ENCODE assay signal across 10 cellular contexts in genomic region chr19:38734176-38734425, GRCh38. TPM values are rescaled to one million over a fixed set of nuclear protein-coding genes. Genes with fewer than 3 reads are reported as not detected.
DNase-seq lines count a peak whose midpoint lies in the region; ATAC-seq and TF ChIP-seq lines count a peak whose summit lies in the region.
"Had no signal": no experiment of that assay in that cellular context is flagged by ENCODE, and none has a peak within 500 bp of the region (broad histone marks: within the 10 kb centered on the region; RNA-seq: fewer than 3 reads in every experiment).

No MANE protein-coding gene starts in this region.

- DNase-seq in OCI-LY7 (ENCODE audit: low spot score) (no peak), esophagus squamous epithelium (lab: John Stamatoyannopoulos, UW) (no peak), spleen (no peak), DMS79 treated with DMSO at 0.1 percent for 48 hours (lab: John Stamatoyannopoulos, UW) (no peak)
- no peak for DNase-seq in stimulated activated CD8-positive, alpha-beta memory T cell treated with anti-CD3 and anti-CD28 coated beads, Interleukin-4, amount 100 ng/mL, for 48 hours
- DNase-seq: stimulated activated CD4-positive, alpha-beta T cell treated with anti-CD3 and anti-CD28 coated beads, Interleukin-12 subunit alpha, Interleukin-12 subunit beta, amount 100 ng/mL, for 4 hours had no signal

- peak overlapping the region; percentile 16; the same call in 1 of the 2 replicates for H2AFZ ChIP-seq in OCI-LY7 (ENCODE audit: low read length)

- H4K20me1 ChIP-seq in OCI-LY7 (ENCODE audit: insufficient read depth, low read length), result no peaks in the 10 kb centered on the region

- no peaks in the 10 kb centered on the region for H3K79me2 ChIP-seq in OCI-LY7 (ENCODE audit: insufficient read depth, low read depth, low read length)

- TF ChIP-seq CTCF in OCI-LY7 (conservative IDR thresholded peaks at IDR 0.05; ENCODE audit: low read length), result no peak
- TF ChIP-seq CTCF in esophagus squamous epithelium (IDR thresholded peaks at IDR 0.05), result no peak
- no peak for TF ChIP-seq CTCF in spleen (IDR thresholded peaks at IDR 0.05 in 8 of 11, conservative IDR thresholded peaks at IDR 0.05 in 3 of 11)

- CTCF ChIA-PET in OCI-LY7 (lab: Charles Lee; ENCODE audit: unreplicated experiment), result no interaction called here

- H3K4me2 ChIP-seq in OCI-LY7 (ENCODE audit: low read length), result peak overlapping the region; percentile 54

- POLR2A ChIA-PET in OCI-LY7 (lab: Charles Lee), result interaction anchor here (1.4 kb wide), 1 partner anchor 166 kb away, joined by 6 read pairs; the partner anchor contains the start of gene NFKBIB

- H3K36me3 ChIP-seq in OCI-LY7 (ENCODE audit: insufficient read depth, low read length), result peaks cover 12% of the 10 kb centered on the region; the same call in 1 of the 2 replicates
- H3K36me3 ChIP-seq in esophagus squamous epithelium, result peaks cover 11 to 32% (median 13%) of the 10 kb centered on the region in 3 donors
- H3K36me3 ChIP-seq in spleen, result peaks cover 0 to 36% (median 21%) of the 10 kb centered on the region in 6 donors

- H3K4me1 ChIP-seq in OCI-LY7 (ENCODE audit: insufficient read depth, low read length, poor library complexity, severe bottlenecking), result peaks cover 20% of the 10 kb centered on the region
- peaks cover 27 to 75% (median 36%) of the 10 kb centered on the region in 3 donors for H3K4me1 ChIP-seq in esophagus squamous epithelium
- peaks cover 22 to 83% (median 72%) of the 10 kb centered on the region in 6 donors for H3K4me1 ChIP-seq in spleen

- no peaks in the 10 kb centered on the region for H3K9me2 ChIP-seq in OCI-LY7 (ENCODE audit: insufficient read depth, low read length)

- BruUV-seq in OCI-LY7 (replicated peaks; lab: Mats Ljungman, UMichigan), result no TSS peak

- no CpG with 5 or more reads among the region's 4 CpGs for WGBS in esophagus squamous epithelium, 2 donors
- 15 to 33% (median 26%) methylated on average over 3 to 4 of the region's 4 CpGs for WGBS in spleen, 5 donors

- intact Hi-C loops in OCI-LY7 (cut with micrococcal nuclease; ENCODE audit: unreplicated experiment) (loop anchor here (1.0 kb wide), 1 partner anchor 196 kb away; the partner anchor contains the start of genes MRPS12 and SARS2), esophagus squamous epithelium (cut with DNase I) (loop anchor here (10.0 kb wide), 1 partner anchor 101 kb away; the partner anchor contains the start of gene ECH1), spleen (cut with DNase I; ENCODE audit: low total_unique reads) (no loop called here)

- ATAC-seq in GM18505 (IDR thresholded peaks at IDR 0.05; ENCODE audit: unreplicated experiment) (no peak), GM21367 (IDR thresholded peaks at IDR 0.05; ENCODE audit: unreplicated experiment) (no peak)

- H3K27ac ChIP-seq in OCI-LY7 (ENCODE audit: low read depth, low read length, poor library complexity, severe bottlenecking) (peak overlapping the region; percentile 42), esophagus squamous epithelium (peak overlapping the region; percentile 77 to 92 (median 85)), spleen (peak overlapping the region; percentile 74 to 88 (median 83))

- H3K9me3 ChIP-seq in OCI-LY7 (ENCODE audit: low read length), result no peaks in the 10 kb centered on the region
- H3K9me3 ChIP-seq in esophagus squamous epithelium, result no peaks in the 10 kb centered on the region
- no peaks in the 10 kb centered on the region for H3K9me3 ChIP-seq in spleen

- H3K4me3 ChIP-seq in OCI-LY7 (ENCODE audit: low read depth, low read length, poor library complexity, severe bottlenecking) (no peak overlapping the region), esophagus squamous epithelium (peak overlapping the region in 1 of 4 donors; percentile 54), spleen (peak overlapping the region in 6 of 8 donors; percentile 33 to 79 (median 44))

- TF ChIP-seq POLR2A in GM18505 (IDR thresholded peaks at IDR 0.05; ENCODE audit: borderline replicate concordance, extremely low read depth, insufficient read depth, insufficient read length), result peak; percentile 43
- TF ChIP-seq POLR2A in esophagus squamous epithelium (IDR thresholded peaks at IDR 0.05), result no peak
- TF ChIP-seq POLR2A in spleen (IDR thresholded peaks at IDR 0.05), result no peak

- no peaks in the 10 kb centered on the region for H3K27me3 ChIP-seq in esophagus squamous epithelium
- peaks cover 0 to 15% (median 0%) of the 10 kb centered on the region in 7 donors for H3K27me3 ChIP-seq in spleen (replicated peaks in 1 of 7)

RNA-seq across cellular contexts. Expression of gene CAPN12, which starts 10.2 kb away (rescaled TPM):
- total RNA-seq in OCI-LY7 (2014; rRNA removed; shearing (Covaris generic)), result 1.2 and 2.9 TPM in 2 replicates
- total RNA-seq in OCI-LY7 (2022), result 2.6 and 3.7 TPM in 2 replicates
- total RNA-seq in esophagus squamous epithelium, result 1 to 10 TPM; 1.5 to 4.2 (median 1.8) TPM
- total RNA-seq in spleen, result 10 to 100 TPM in 5 of 7 donors, 1 to 10 TPM in 2; 9.0 to 25.6 (median 12.6) TPM
- 10 to 100 TPM; 15.2 to 33.3 (median 29.1) TPM for polyA plus RNA-seq in spleen
- total RNA-seq: LHCN-M2 had no signal

RNA-seq across cellular contexts. Expression of gene LGALS7, which starts 39.2 kb away (rescaled TPM):
- total RNA-seq in OCI-LY7 (2014; rRNA removed; shearing (Covaris generic)), result not detected in 2 replicates
- total RNA-seq in OCI-LY7 (2022), result not detected in 2 replicates
- 100 to 1,000 TPM in 2 of 4 donors, 10 to 100 TPM in 1, 1 to 10 TPM in 1; 7.1 to 266 (median 114) TPM for total RNA-seq in esophagus squamous epithelium
- total RNA-seq in spleen, result 1 to 10 TPM in 1 of 7 donors, not detected in 6; 4.4 TPM
- polyA plus RNA-seq in spleen, result 1 to 10 TPM in 2 of 3 donors, under 1 TPM in 1; 0.52 to 7.4 (median 5.1) TPM
- total RNA-seq: aorta, LHCN-M2 had no signal
- polyA plus RNA-seq: aorta had no signal

RNA-seq across cellular contexts. Expression of gene LGALS7B, which starts 54.9 kb away (rescaled TPM):
- total RNA-seq in OCI-LY7 (2014; rRNA removed; shearing (Covaris generic)), result not detected in 2 replicates
- total RNA-seq in OCI-LY7 (2022), result not detected in 2 replicates
- total RNA-seq in esophagus squamous epithelium, result 1,000 to 10,000 TPM in 3 of 4 donors, 100 to 1,000 TPM in 1; 871 to 2,466 (median 1,613) TPM
- total RNA-seq in spleen, result 10 to 100 TPM in 2 of 7 donors, 1 to 10 TPM in 2, not detected in 3; 1.1 to 60.3 (median 17.5) TPM
- 100 to 1,000 TPM in 2 of 3 donors, 1 to 10 TPM in 1; 1.1 to 167 (median 116) TPM for polyA plus RNA-seq in spleen
- total RNA-seq: aorta, LHCN-M2 had no signal
- polyA plus RNA-seq: aorta had no signal

Comparison
In these comparisons a context has a peak if more than half of its experiments do, and no peak if none do; other contexts are left out.
1. RNA of gene LGALS7B, which starts 54.9 kb away (total RNA-seq): 871 to 2,466 TPM in esophagus squamous epithelium; 1.1 to 60.3 TPM in spleen and not detected in OCI-LY7; every median in the first group is over 10 times any median in the second.
2. Peak in every context shown above with its lines, with median percentiles within 50 percentile points of each other: H3K27ac ChIP-seq.